ENCODE assay signal across 23 cellular contexts in genomic region chr9:103281126-103281525, GRCh38.
"Had no signal": no experiment of that assay in that cellular context is flagged by ENCODE, and none has a peak within 500 bp of the region (broad histone marks: within the 10 kb centered on the region; RNA-seq: fewer than 3 reads in every experiment).

No MANE protein-coding gene starts in this region.

- H3K9me3 ChIP-seq: colonic mucosa, esophagus squamous epithelium, gastrocnemius medialis, lower lobe of right lung, mucosa of descending colon had no signal

- H3K27me3 ChIP-seq: colonic mucosa, esophagus squamous epithelium, gastrocnemius medialis, heart right ventricle, left lung had no signal

- H3K36me3 ChIP-seq: colonic mucosa, esophagus squamous epithelium, gastrocnemius medialis, heart right ventricle, left lung, lower lobe of right lung had no signal

- H3K4me1 ChIP-seq: colonic mucosa, esophagus squamous epithelium, gastrocnemius medialis, heart right ventricle, left lung, lower lobe of right lung had no signal

- DNase-seq: colonic mucosa; cortex of kidney; effector CD8-positive, alpha-beta T cell; effector memory CD8-positive, alpha-beta T cell; endodermal cell; erythroblast; esophagus squamous epithelium; foreskin fibroblast; foreskin melanocyte; gastrocnemius medialis; glutamatergic neuron; head of caudate nucleus; heart right ventricle; hippocampal formation; left cardiac atrium; left lung; left ventricle myocardium superior; lower lobe of right lung; mesenchymal stem cell; mucosa of descending colon; naive B cell had no signal

- H3K27ac ChIP-seq: colonic mucosa, epithelial cell of prostate, esophagus squamous epithelium, gastrocnemius medialis, heart right ventricle, left lung, lower lobe of right lung had no signal

- H3K4me3 ChIP-seq: colonic mucosa, esophagus squamous epithelium, gastrocnemius medialis, heart right ventricle, left lung, lower lobe of right lung, mucosa of descending colon had no signal

- ATAC-seq: effector memory CD8-positive, alpha-beta T cell; esophagus mucosa; gastrocnemius medialis; heart right ventricle; left cardiac atrium; left lung; left ventricle myocardium superior; lower lobe of right lung; mucosa of descending colon had no signal
